Comparison of ENCODE assay signal across 11 cellular contexts in genomic region chr1:34650090-34650489, GRCh38.
"Had no signal": no experiment of that assay in that cellular context is flagged by ENCODE, and none has a peak within 500 bp of the region (broad histone marks: within the 10 kb centered on the region; RNA-seq: fewer than 3 reads in every experiment).

No MANE protein-coding gene starts in this region.

- DNase-seq: GM23248, GOT3, H7, H9, HCEC 1CT, HFFc6 had no signal

- H3K36me3 ChIP-seq: HAP-1 had no signal

- H3K4me2 ChIP-seq: GM23338 had no signal

- H3K9me3 Mint-ChIP-seq: GM23338, H9 had no signal

- ATAC-seq: GM23338, HCT116 had no signal

- H3K9ac ChIP-seq: GM23248 had no signal

- H2AFZ ChIP-seq: GM23248, GM23338 had no signal

- H3K4me1 ChIP-seq: HAP-1 had no signal

- H3K9me3 ChIP-seq: HAP-1 had no signal

- H3K4me3 Mint-ChIP-seq: GM23338, H9, HFFc6 had no signal

- FAIRE-seq: H1, H54 had no signal

- H3K27ac Mint-ChIP-seq: GM23338, H9, HFFc6 had no signal

- H3K27ac ChIP-seq: GM23248 had no signal

- H3K4me3 ChIP-seq: GM23248, GM23338, HAP-1 had no signal
